1 cellular context compared by ENCODE assay signal in genomic region chr16:67872631-67873434, GRCh38.
TF ChIP-seq lines count a peak whose summit lies in the region.

Gene EDC4, plus strand, starts transcription at chr16:67873052. Its CDS starts 210 bp downstream, at chr16:67873262.

TF ChIP-seq in HepG2, 621 proteins besides CTCF, POLR2A, EP300 and RAD21 (continued from another document and continues in another):
- TF ChIP-seq E2F1 (CRISPR knock-in tag; IDR thresholded peaks at IDR 0.05) (peak; percentile 51; the same call in 1 of the 2 replicates), KMT2A (CRISPR knock-in tag; IDR thresholded peaks at IDR 0.05) (peak; percentile 97), PLSCR1 (CRISPR knock-in tag; IDR thresholded peaks at IDR 0.05; ENCODE audit: borderline replicate concordance) (no peak), SYNCRIP (IDR thresholded peaks at IDR 0.05; ENCODE audit: insufficient read depth, low read depth, low read length) (no peak), TFE3 (CRISPR knock-in tag; IDR thresholded peaks at IDR 0.05) (no peak), ZBTB4 (CRISPR knock-in tag; IDR thresholded peaks at IDR 0.05; ENCODE audit: borderline replicate concordance) (peak; percentile 58), ZNF567 (CRISPR knock-in tag; IDR thresholded peaks at IDR 0.05; ENCODE audit: borderline replicate concordance) (0 out of 2 replicates have a peak, but pooled peaks have one; percentile 47), NR3C1 (CRISPR knock-in tag; IDR thresholded peaks at IDR 0.05) (no peak; the same call in 1 of the 2 replicates), TBP (CRISPR knock-in tag; IDR thresholded peaks at IDR 0.05) (peak; percentile 98), AHDC1 (CRISPR knock-in tag; IDR thresholded peaks at IDR 0.05; ENCODE audit: borderline replicate concordance) (peak; percentile 37; the same call in 1 of the 2 replicates), ZNF326 (CRISPR knock-in tag; IDR thresholded peaks at IDR 0.05; ENCODE audit: borderline replicate concordance) (no peak; the same call in 1 of the 2 replicates), REL (CRISPR knock-in tag; conservative IDR thresholded peaks at IDR 0.05) (peak; percentile 48; the same call in 1 of the 2 replicates), ZBTB37 (CRISPR knock-in tag; IDR thresholded peaks at IDR 0.05) (no peak), ZNF224 (CRISPR knock-in tag; IDR thresholded peaks at IDR 0.05) (0 out of 2 replicates have a peak, but pooled peaks have one; percentile 44), RNF2 (conservative IDR thresholded peaks at IDR 0.05; ENCODE audit: low read depth) (no peak), NFKB2 (CRISPR knock-in tag; IDR thresholded peaks at IDR 0.05; ENCODE audit: borderline replicate concordance) (peak; percentile 90; the same call in 1 of the 2 replicates), STAT6 (CRISPR knock-in tag; IDR thresholded peaks at IDR 0.05; ENCODE audit: borderline replicate concordance) (no peak; the same call in 1 of the 2 replicates), CEBPZ (IDR thresholded peaks at IDR 0.05; ENCODE audit: low read length) (no peak), ZMAT5 (CRISPR knock-in tag; IDR thresholded peaks at IDR 0.05; ENCODE audit: borderline replicate concordance, low read depth) (no peak), ZNF770 (CRISPR knock-in tag; IDR thresholded peaks at IDR 0.05) (peak; percentile 74), ZNF20 (CRISPR knock-in tag; IDR thresholded peaks at IDR 0.05) (no peak), GABPA (IDR thresholded peaks at IDR 0.05; ENCODE audit: low read depth, low read length) (peak; percentile 98), GABPA (CRISPR knock-in tag; IDR thresholded peaks at IDR 0.05; ENCODE audit: low read depth) (peak; percentile 96), ZBTB25 (CRISPR knock-in tag; IDR thresholded peaks at IDR 0.05) (peak; percentile 81), ZEB1 (IDR thresholded peaks at IDR 0.05; ENCODE audit: insufficient replicate concordance, low read depth) (peak; percentile 79)
